ENCODE assay signal across 8 cellular contexts in genomic region chr20:49928411-49929141, GRCh38. TPM values are rescaled to one million over a fixed set of nuclear protein-coding genes. Genes with fewer than 3 reads are reported as not detected.
DNase-seq lines count a peak whose midpoint lies in the region; ATAC-seq and TF ChIP-seq lines count a peak whose summit lies in the region.

No MANE protein-coding gene starts in this region.

- POLR2A ChIA-PET in BJ (lab: Charles Lee), result no interaction called here
- POLR2A ChIA-PET in HEK293 (lab: Yijun Ruan, JAX), result no interaction called here
- POLR2A ChIA-PET in activated CD4-positive, alpha-beta T cell treated with anti-CD3 and anti-CD28 coated beads, Interleukin-2, amount 10 ng/mL, durations not matched to agents 7 days and 5 days (lab: Charles Lee), result no interaction called here

- ATAC-seq in right lobe of liver (peak; percentile 87 to 95 (median 89)), GM18870 (IDR thresholded peaks at IDR 0.05; ENCODE audit: unreplicated experiment) (no peak)

- H3K36me3 ChIP-seq in BJ (ENCODE audit: control insufficient read depth, insufficient read depth, low read length) (no peaks in the 10 kb centered on the region), HEK293 (ENCODE audit: control insufficient read depth in 2 of 2, insufficient read depth in 1 of 2, low read length in 2 of 2) (no peaks in the 10 kb centered on the region), colonic mucosa (no peaks in the 10 kb centered on the region), right lobe of liver (no peaks in the 10 kb centered on the region)

- peak overlapping the region in 1 of 2 donors; percentile 15 for H3K9ac ChIP-seq in colonic mucosa (ENCODE audit: low read depth in 2 of 2, low read length in 2 of 2)

- peaks cover 9% of the 10 kb centered on the region for H3K4me1 Mint-ChIP-seq in activated CD4-positive, alpha-beta T cell treated with anti-CD3 and anti-CD28 coated beads, Interleukin-2, amount 10 ng/mL, durations not matched to agents 7 days and 5 days

- no peaks in the 10 kb centered on the region for H3K9me3 Mint-ChIP-seq in activated CD4-positive, alpha-beta T cell treated with anti-CD3 and anti-CD28 coated beads, Interleukin-2, amount 10 ng/mL, durations not matched to agents 7 days and 5 days

- H3K4me1 ChIP-seq in HEK293 (ENCODE audit: control insufficient read depth, insufficient read depth, low read length) (no peaks in the 10 kb centered on the region), colonic mucosa (no peaks in the 10 kb centered on the region), right lobe of liver (peaks cover 0 to 6% (median under 1%) of the 10 kb centered on the region in 4 donors)

- peaks cover 3% of the 10 kb centered on the region for H3K27me3 Mint-ChIP-seq in activated CD4-positive, alpha-beta T cell treated with anti-CD3 and anti-CD28 coated beads, Interleukin-2, amount 10 ng/mL, durations not matched to agents 7 days and 5 days

- 15% methylated on average over 15 of the region's 15 CpGs for WGBS in right lobe of liver (ENCODE audit: insufficient coverage, low coverage, low lambda C conversion rate, missing lambda C conversion rate)

- intact Hi-C loops in colonic mucosa (cut with DNase I) (loop anchor here (10.0 kb wide), 1 partner anchor 314 kb away; no protein-coding TSS in a partner anchor), right lobe of liver (cut with DNase I) (no loop called here)

- CTCF ChIA-PET in BJ (lab: Yijun Ruan, JAX), result interaction anchor here (1.0 kb wide), 1 partner anchor 318 kb away, joined by 4 read pairs; no protein-coding TSS in a partner anchor
- CTCF ChIA-PET in HEK293 (lab: Yijun Ruan, JAX), result interaction anchor here (0.7 to 1.3 kb wide), 5 partner anchors 7 to 391 kb away, joined by 3 to 5 read pairs (median 3); partner anchors contain the start of gene RNF114
- CTCF ChIA-PET in activated CD4-positive, alpha-beta T cell treated with anti-CD3 and anti-CD28 coated beads, Interleukin-2, amount 10 ng/mL, durations not matched to agents 7 days and 5 days (lab: Charles Lee), result no interaction called here

- no peak overlapping the region for H3K27ac ChIP-seq in HEK293 (ENCODE audit: extremely low read depth, low read depth, low read length)
- H3K27ac ChIP-seq in colonic mucosa, result no peak overlapping the region
- H3K27ac ChIP-seq in right lobe of liver, result no peak overlapping the region

- H3K27me3 ChIP-seq in BJ (ENCODE audit: control insufficient read depth, insufficient read depth, low read length), result no peaks in the 10 kb centered on the region
- H3K27me3 ChIP-seq in colonic mucosa, result no peaks in the 10 kb centered on the region
- no peaks in the 10 kb centered on the region for H3K27me3 ChIP-seq in right lobe of liver

- H3K36me3 Mint-ChIP-seq in activated CD4-positive, alpha-beta T cell treated with anti-CD3 and anti-CD28 coated beads, Interleukin-2, amount 10 ng/mL, durations not matched to agents 7 days and 5 days (ENCODE audit: low read depth), result no peaks in the 10 kb centered on the region

- no peak overlapping the region for H3K4me3 ChIP-seq in BJ (ENCODE audit: low read depth, low read length)
- no peak overlapping the region for H3K4me3 ChIP-seq in HEK293 (ENCODE audit: low read depth, low read length)
- H3K4me3 ChIP-seq in colonic mucosa, result no peak overlapping the region
- H3K4me3 ChIP-seq in right lobe of liver, result no peak overlapping the region

- no peak overlapping the region for H3K4me3 Mint-ChIP-seq in activated CD4-positive, alpha-beta T cell treated with anti-CD3 and anti-CD28 coated beads, Interleukin-2, amount 10 ng/mL, durations not matched to agents 7 days and 5 days

- H3K9me3 ChIP-seq in HEK293 (ENCODE audit: control insufficient read depth, insufficient read depth, low read depth, low read length) (no peaks in the 10 kb centered on the region), colonic mucosa (no peaks in the 10 kb centered on the region), right lobe of liver (no peaks in the 10 kb centered on the region)

- DNase-seq in BJ (ENCODE audit: low read depth), result peak; percentile 57
- peak; percentile 65 for DNase-seq in NCI-H748 (lab: John Stamatoyannopoulos, UW; ENCODE audit: unreplicated experiment)
- DNase-seq in activated CD4-positive, alpha-beta T cell treated with anti-CD3 and anti-CD28 coated beads, Interleukin-2, amount 10 ng/mL, durations not matched to agents 7 days and 5 days, result peak; percentile 85
- peak; percentile 87 for DNase-seq in colonic mucosa
- DNase-seq in right lobe of liver, result peak; percentile 74 to 78 (median 75)
- peak; percentile 73 to 76 for DNase-seq in stimulated activated CD4-positive, alpha-beta T cell treated with anti-CD3 and anti-CD28 coated beads, Interleukin-4, amount 100 ng/mL, for 48 hours (ENCODE audit: low read depth in 2 of 2)

- TF ChIP-seq CTCF in BJ (IDR thresholded peaks at IDR 0.05; ENCODE audit: insufficient read depth, low read depth, low read length) (peak; percentile 92), HEK293 (tag by site-specific recombination; IDR thresholded peaks at IDR 0.05) (peak; percentile 65), colonic mucosa (IDR thresholded peaks at IDR 0.05) (peak; percentile 90), right lobe of liver (IDR thresholded peaks at IDR 0.05) (peak; percentile 86 to 96 (median 92))

- H3K27ac Mint-ChIP-seq in activated CD4-positive, alpha-beta T cell treated with anti-CD3 and anti-CD28 coated beads, Interleukin-2, amount 10 ng/mL, durations not matched to agents 7 days and 5 days, result peak overlapping the region; percentile 79

- no peak for TF ChIP-seq POLR2A in right lobe of liver (IDR thresholded peaks at IDR 0.05)

TF ChIP-seq in HEK293, 187 proteins besides CTCF, POLR2A, EP300 and RAD21 (continues in another document):
- TF ChIP-seq ZNF639 (tag by site-specific recombination; IDR thresholded peaks at IDR 0.05) (peak; percentile 25; the same call in 1 of the 2 replicates), ZXDB (tag by site-specific recombination; IDR thresholded peaks at IDR 0.05) (peak; percentile 32; the same call in 1 of the 2 replicates), ZEB2 (tag by site-specific recombination; IDR thresholded peaks at IDR 0.05) (0 out of 2 replicates have a peak, but pooled peaks have one; percentile 14), KLF16 (tag by site-specific recombination; IDR thresholded peaks at IDR 0.05) (peak; percentile 45; the same call in 1 of the 2 replicates), TCF7L2 (IDR thresholded peaks at IDR 0.05; ENCODE audit: borderline replicate concordance, low read depth, low read length) (peak; percentile 44; the same call in 1 of the 2 replicates), GLI2 (tag by site-specific recombination; IDR thresholded peaks at IDR 0.05; ENCODE audit: borderline replicate concordance, low read depth) (no peak), ZNF184 (tag by site-specific recombination; IDR thresholded peaks at IDR 0.05) (peak; percentile 7; the same call in 1 of the 2 replicates), ZNF560 (tag by site-specific recombination; IDR thresholded peaks at IDR 0.05; ENCODE audit: borderline replicate concordance) (no peak), ZNF544 (tag by site-specific recombination; IDR thresholded peaks at IDR 0.05) (no peak), ZNF174 (tag by site-specific recombination; IDR thresholded peaks at IDR 0.05) (no peak), ZBTB20 (tag by site-specific recombination; IDR thresholded peaks at IDR 0.05) (no peak), ZNF404 (tag by site-specific recombination; IDR thresholded peaks at IDR 0.05) (no peak), ZNF132 (tag by site-specific recombination; IDR thresholded peaks at IDR 0.05; ENCODE audit: borderline replicate concordance) (no peak), ZBTB17 (tag by site-specific recombination; IDR thresholded peaks at IDR 0.05) (peak; percentile 71), ZNF335 (tag by site-specific recombination; conservative IDR thresholded peaks at IDR 0.05) (peak; percentile 100), ZNF670 (tag by site-specific recombination; IDR thresholded peaks at IDR 0.05; ENCODE audit: low read depth) (no peak), ZNF366 (tag by site-specific recombination; conservative IDR thresholded peaks at IDR 0.05) (peak; percentile 57), REPIN1 (tag by site-specific recombination; IDR thresholded peaks at IDR 0.05; ENCODE audit: low read depth) (no peak)

RNA-seq across cellular contexts. Expression of gene RNF114, which starts 7.6 kb away (rescaled TPM):
- 53.6 and 54.1 TPM in 2 replicates for polyA plus RNA-seq in BJ (2011; rRNA removed)
- polyA minus RNA-seq in BJ (2011; rRNA and poly(A)+ RNA removed), result 21.4 and 38.5 TPM in 2 replicates
- total RNA-seq in activated CD4-positive, alpha-beta T cell treated with anti-CD3 and anti-CD28 coated beads, Interleukin-2, amount 10 ng/mL, durations not matched to agents 7 days and 5 days, result 10 to 100 TPM; 55.8 to 59.5 TPM
- 100 to 1,000 TPM; 101 to 109 TPM for total RNA-seq in colonic mucosa
- total RNA-seq in right lobe of liver, result 100 to 1,000 TPM in 1 of 6 experiments, 10 to 100 TPM in 5; 38.6 to 113 (median 44.9) TPM

RNA-seq across cellular contexts. Expression of gene SPATA2, which starts 13.2 kb away (rescaled TPM):
- polyA plus RNA-seq in BJ (2011; rRNA removed), result 3.5 and 5.7 TPM in 2 replicates
- 3.7 and 4.1 TPM in 2 replicates for polyA minus RNA-seq in BJ (2011; rRNA and poly(A)+ RNA removed)
- total RNA-seq in activated CD4-positive, alpha-beta T cell treated with anti-CD3 and anti-CD28 coated beads, Interleukin-2, amount 10 ng/mL, durations not matched to agents 7 days and 5 days, result 1 to 10 TPM; 7.4 to 8.2 TPM
- total RNA-seq in colonic mucosa, result 10 to 100 TPM; 17.4 to 18.1 TPM
- 1 to 10 TPM; 1.9 to 3.6 (median 2.9) TPM for total RNA-seq in right lobe of liver

RNA-seq across cellular contexts. Expression of gene SNAI1, which starts 54.2 kb away (rescaled TPM):
- polyA plus RNA-seq in BJ (2011; rRNA removed), result 3.6 and 6.5 TPM in 2 replicates
- polyA minus RNA-seq in BJ (2011; rRNA and poly(A)+ RNA removed), result 2.7 and 3.4 TPM in 2 replicates
- total RNA-seq in activated CD4-positive, alpha-beta T cell treated with anti-CD3 and anti-CD28 coated beads, Interleukin-2, amount 10 ng/mL, durations not matched to agents 7 days and 5 days, result under 1 TPM in 1 of 2 experiments, not detected in 1; 0.15 TPM
- 1 to 10 TPM in 1 of 2 donors, under 1 TPM in 1; 0.59 to 4.5 TPM for total RNA-seq in colonic mucosa
- total RNA-seq in right lobe of liver, result 1 to 10 TPM in 4 of 6 experiments, under 1 TPM in 2; 0.73 to 1.9 (median 1.1) TPM
